In genomic region chr9:114666441-114666840, GRCh38 we compare ENCODE assay signal across 23 cellular contexts. TPM values are rescaled to one million over a fixed set of nuclear protein-coding genes. Genes with fewer than 3 reads are reported as not detected.
DNase-seq lines count a peak whose midpoint lies in the region; FAIRE-seq and TF ChIP-seq lines count a peak whose summit lies in the region.
"Had no signal": no experiment of that assay in that cellular context is flagged by ENCODE, and none has a peak within 500 bp of the region (broad histone marks: within the 10 kb centered on the region; RNA-seq: fewer than 3 reads in every experiment).

No MANE protein-coding gene starts in this region.

- no peak for TF ChIP-seq POLR2A in vagina (IDR thresholded peaks at IDR 0.05)

- no peak for DNase-seq in activated CD4-positive, alpha-beta T cell treated with anti-CD3 and anti-CD28 coated beads, Interleukin-2, amount 10 ng/mL, durations not matched to agents 24 days and 14 days
- no peak for DNase-seq in activated CD4-positive, alpha-beta T cell treated with anti-CD3 and anti-CD28 coated beads, Interleukin-2, amount 10 ng/mL, durations not matched to agents 7 days and 5 days
- DNase-seq in islet precursor cell (peak; percentile 43), nephron progenitor cell (no peak), vagina (ENCODE audit: extremely low spot score in 2 of 2) (peak; percentile 28 to 49), Caco-2 (no peak), small intestine (no peak)
- DNase-seq: C1 segment of cervical spinal cord; CD4-positive, alpha-beta memory T cell; DMS 273 treated with DMSO at 0.1 percent for 48 hours; DMS79; EL; GDM1; GM23248; H7; HCEC 1CT had no signal

- H3K27me3 Mint-ChIP-seq in activated CD4-positive, alpha-beta T cell treated with anti-CD3 and anti-CD28 coated beads, Interleukin-2, amount 10 ng/mL, durations not matched to agents 24 days and 14 days: peaks cover 14% of the 10 kb centered on the region
- H3K27me3 Mint-ChIP-seq in activated CD4-positive, alpha-beta T cell treated with anti-CD3 and anti-CD28 coated beads, Interleukin-2, amount 10 ng/mL, durations not matched to agents 7 days and 5 days: peaks cover 10% of the 10 kb centered on the region
- H3K27me3 Mint-ChIP-seq in nephron progenitor cell (ENCODE audit: low read depth, poor library complexity): peaks cover 4% of the 10 kb centered on the region
- peaks cover 6% of the 10 kb centered on the region for H3K27me3 Mint-ChIP-seq in Caco-2 (ENCODE audit: insufficient read depth, unreplicated experiment)

- H3K9me3 Mint-ChIP-seq in activated CD4-positive, alpha-beta T cell treated with anti-CD3 and anti-CD28 coated beads, Interleukin-2, amount 10 ng/mL, durations not matched to agents 24 days and 14 days: no peaks in the 10 kb centered on the region
- peaks cover 6% of the 10 kb centered on the region for H3K9me3 Mint-ChIP-seq in activated CD4-positive, alpha-beta T cell treated with anti-CD3 and anti-CD28 coated beads, Interleukin-2, amount 10 ng/mL, durations not matched to agents 7 days and 5 days
- no peaks in the 10 kb centered on the region for H3K9me3 Mint-ChIP-seq in nephron progenitor cell
- H3K9me3 Mint-ChIP-seq in Caco-2 (ENCODE audit: unreplicated experiment): no peaks in the 10 kb centered on the region

- no peak overlapping the region for H3K4me3 ChIP-seq in vagina
- no peak overlapping the region for H3K4me3 ChIP-seq in Caco-2 (ENCODE audit: low read depth, low read length)
- no peak overlapping the region for H3K4me3 ChIP-seq in small intestine (ENCODE audit: low read depth in 1 of 2, low read length in 2 of 2)
- H3K4me3 ChIP-seq: GM12878, GM23248 had no signal

- CTCF ChIA-PET in activated CD4-positive, alpha-beta T cell treated with anti-CD3 and anti-CD28 coated beads, Interleukin-2, amount 10 ng/mL, durations not matched to agents 7 days and 5 days (lab: Charles Lee): interaction anchor here (1.1 kb wide), 1 partner anchor 12 kb away, joined by 4 read pairs; no protein-coding TSS in a partner anchor
- CTCF ChIA-PET in Caco-2 (lab: Charles Lee): no interaction called here

- H3K27ac ChIP-seq in vagina (no peak overlapping the region), small intestine (ENCODE audit: low read depth in 1 of 2, low read length in 1 of 2) (no peak overlapping the region)
- H3K27ac ChIP-seq: GM23248 had no signal

- TF ChIP-seq CTCF in nephron progenitor cell (IDR thresholded peaks at IDR 0.05) (no peak), vagina (IDR thresholded peaks at IDR 0.05) (no peak), Caco-2 (IDR thresholded peaks at IDR 0.05; ENCODE audit: insufficient read depth in 1 of 2, low read depth in 1 of 2, low read length in 1 of 2, severe bottlenecking in 1 of 2, unreplicated experiment in 1 of 2) (no peak)

- H3K9me3 ChIP-seq in vagina (no peaks in the 10 kb centered on the region), Caco-2 (no peaks in the 10 kb centered on the region), small intestine (ENCODE audit: control insufficient read depth, low read depth) (no peaks in the 10 kb centered on the region)

- intact Hi-C loops in activated CD4-positive, alpha-beta T cell treated with anti-CD3 and anti-CD28 coated beads, Interleukin-2, amount 10 ng/mL, durations not matched to agents 24 days and 14 days (cut with micrococcal nuclease): loop anchor here (10.0 kb wide), 1 partner anchor 1828 kb away; no protein-coding TSS in a partner anchor
- intact Hi-C loops in vagina (cut with DNase I): no loop called here
- intact Hi-C loops in Caco-2 (cut with micrococcal nuclease; ENCODE audit: unreplicated experiment): no loop called here

- H3K4me1 ChIP-seq in vagina (no peaks in the 10 kb centered on the region), Caco-2 (no peaks in the 10 kb centered on the region), small intestine (ENCODE audit: control insufficient read depth in 2 of 2, insufficient read depth in 1 of 2, low read depth in 1 of 2, low read length in 1 of 2) (no peaks in the 10 kb centered on the region)

- WGBS in small intestine, 3 donors: 91 to 95% (median 95%) methylated on average over 5 of the region's 5 CpGs

- FAIRE-seq in small intestine (lab: Jason Lieb, UNC): no peak
- FAIRE-seq: D721Med, GM12878, GM19239, H1 had no signal

- no TSS peak for BruUV-seq in Caco-2 (replicated peaks; lab: Mats Ljungman, UMichigan)

- H3K36me3 ChIP-seq in vagina: no peaks in the 10 kb centered on the region
- no peaks in the 10 kb centered on the region for H3K36me3 ChIP-seq in Caco-2 (ENCODE audit: control insufficient read depth, insufficient read depth, low read length)
- H3K36me3 ChIP-seq in small intestine (ENCODE audit: control insufficient read depth in 2 of 2, insufficient read depth in 2 of 2, low read length in 2 of 2): no peaks in the 10 kb centered on the region

- no peaks in the 10 kb centered on the region for H3K36me3 Mint-ChIP-seq in activated CD4-positive, alpha-beta T cell treated with anti-CD3 and anti-CD28 coated beads, Interleukin-2, amount 10 ng/mL, durations not matched to agents 24 days and 14 days (ENCODE audit: low read depth)
- no peaks in the 10 kb centered on the region for H3K36me3 Mint-ChIP-seq in activated CD4-positive, alpha-beta T cell treated with anti-CD3 and anti-CD28 coated beads, Interleukin-2, amount 10 ng/mL, durations not matched to agents 7 days and 5 days (ENCODE audit: low read depth)
- H3K36me3 Mint-ChIP-seq in nephron progenitor cell (ENCODE audit: low read depth) (no peaks in the 10 kb centered on the region), Caco-2 (ENCODE audit: insufficient read depth, unreplicated experiment) (peaks cover 5% of the 10 kb centered on the region)
- H3K36me3 Mint-ChIP-seq: CD4-positive, alpha-beta memory T cell had no signal

- H3K4me1 Mint-ChIP-seq in activated CD4-positive, alpha-beta T cell treated with anti-CD3 and anti-CD28 coated beads, Interleukin-2, amount 10 ng/mL, durations not matched to agents 24 days and 14 days: peaks cover 14% of the 10 kb centered on the region
- H3K4me1 Mint-ChIP-seq in activated CD4-positive, alpha-beta T cell treated with anti-CD3 and anti-CD28 coated beads, Interleukin-2, amount 10 ng/mL, durations not matched to agents 7 days and 5 days: peaks cover 4% of the 10 kb centered on the region
- H3K4me1 Mint-ChIP-seq in nephron progenitor cell (no peaks in the 10 kb centered on the region), Caco-2 (ENCODE audit: low read depth, unreplicated experiment) (no peaks in the 10 kb centered on the region)

- peak overlapping the region; percentile 37 for H3K27ac Mint-ChIP-seq in activated CD4-positive, alpha-beta T cell treated with anti-CD3 and anti-CD28 coated beads, Interleukin-2, amount 10 ng/mL, durations not matched to agents 24 days and 14 days
- no peak overlapping the region for H3K27ac Mint-ChIP-seq in activated CD4-positive, alpha-beta T cell treated with anti-CD3 and anti-CD28 coated beads, Interleukin-2, amount 10 ng/mL, durations not matched to agents 7 days and 5 days
- peak overlapping the region; percentile 55 for H3K27ac Mint-ChIP-seq in nephron progenitor cell
- no peak overlapping the region for H3K27ac Mint-ChIP-seq in Caco-2 (ENCODE audit: unreplicated experiment)
- H3K27ac Mint-ChIP-seq: CD4-positive, alpha-beta memory T cell had no signal

- H3K27me3 ChIP-seq in vagina (no peaks in the 10 kb centered on the region), Caco-2 (replicated peaks; ENCODE audit: control insufficient read depth, insufficient read depth, low read length) (no peaks in the 10 kb centered on the region; the same call in 1 of the 2 replicates), small intestine (ENCODE audit: control insufficient read depth in 2 of 2, insufficient read depth in 2 of 2, low read length in 2 of 2) (peaks cover 0 to 3% of the 10 kb centered on the region in 2 donors)

- no peak overlapping the region for H3K4me3 Mint-ChIP-seq in activated CD4-positive, alpha-beta T cell treated with anti-CD3 and anti-CD28 coated beads, Interleukin-2, amount 10 ng/mL, durations not matched to agents 24 days and 14 days
- no peak overlapping the region for H3K4me3 Mint-ChIP-seq in activated CD4-positive, alpha-beta T cell treated with anti-CD3 and anti-CD28 coated beads, Interleukin-2, amount 10 ng/mL, durations not matched to agents 7 days and 5 days
- no peak overlapping the region for H3K4me3 Mint-ChIP-seq in nephron progenitor cell
- no peak overlapping the region for H3K4me3 Mint-ChIP-seq in Caco-2 (ENCODE audit: unreplicated experiment)
- H3K4me3 Mint-ChIP-seq: CD4-positive, alpha-beta memory T cell had no signal

- POLR2A ChIA-PET in activated CD4-positive, alpha-beta T cell treated with anti-CD3 and anti-CD28 coated beads, Interleukin-2, amount 10 ng/mL, durations not matched to agents 7 days and 5 days (lab: Charles Lee): no interaction called here
- POLR2A ChIA-PET in Caco-2 (lab: Charles Lee): no interaction called here

RNA-seq across cellular contexts. Expression of gene TEX53, which starts 8.8 kb away (rescaled TPM):
- total RNA-seq in activated CD4-positive, alpha-beta T cell treated with anti-CD3 and anti-CD28 coated beads, Interleukin-2, amount 10 ng/mL, durations not matched to agents 24 days and 14 days: not detected in 2 replicates
- total RNA-seq in activated CD4-positive, alpha-beta T cell treated with anti-CD3 and anti-CD28 coated beads, Interleukin-2, amount 10 ng/mL, durations not matched to agents 7 days and 5 days: not detected
- total RNA-seq in vagina: not detected
- not detected in 2 replicates for total RNA-seq in Caco-2 (2022)
- polyA plus RNA-seq in small intestine: not detected
- total RNA-seq: A172; A673; CD4-positive, alpha-beta memory T cell; GM12878; GM23248; H1; H7 had no signal
- polyA plus RNA-seq: BJ; CD4-positive, alpha-beta memory T cell; GM12878; GM23248; H1 had no signal

RNA-seq across cellular contexts. Expression of gene TEX48, which starts 15.6 kb away (rescaled TPM):
- total RNA-seq in activated CD4-positive, alpha-beta T cell treated with anti-CD3 and anti-CD28 coated beads, Interleukin-2, amount 10 ng/mL, durations not matched to agents 24 days and 14 days: 0.52 and 0.56 TPM in 2 replicates
- total RNA-seq in activated CD4-positive, alpha-beta T cell treated with anti-CD3 and anti-CD28 coated beads, Interleukin-2, amount 10 ng/mL, durations not matched to agents 7 days and 5 days: under 1 TPM; 0.83 to 0.97 TPM
- total RNA-seq in vagina (not detected), Caco-2 (2022) (not detected in 2 replicates)
- polyA plus RNA-seq in small intestine: not detected
- total RNA-seq: A172; A673; CD4-positive, alpha-beta memory T cell; GM12878; GM23248; H1; H7 had no signal
- polyA plus RNA-seq: BJ, GM12878, GM23248, H1 had no signal

RNA-seq across cellular contexts. Expression of gene TMEM268, which starts 55.4 kb away (rescaled TPM):
- total RNA-seq in activated CD4-positive, alpha-beta T cell treated with anti-CD3 and anti-CD28 coated beads, Interleukin-2, amount 10 ng/mL, durations not matched to agents 24 days and 14 days: 24.6 and 27.2 TPM in 2 replicates
- 10 to 100 TPM; 26.4 to 31.5 TPM for total RNA-seq in activated CD4-positive, alpha-beta T cell treated with anti-CD3 and anti-CD28 coated beads, Interleukin-2, amount 10 ng/mL, durations not matched to agents 7 days and 5 days
- total RNA-seq in vagina (11.5 TPM), Caco-2 (2022) (15.1 and 21.2 TPM in 2 replicates)
- 1 to 10 TPM; 1.4 to 5.4 (median 1.6) TPM for polyA plus RNA-seq in small intestine

Comparison
In these comparisons a context has a peak if more than half of its experiments do, and no peak if none do; other contexts are left out.
1. H3K27ac Mint-ChIP-seq: peak in activated CD4-positive, alpha-beta T cell treated with anti-CD3 and anti-CD28 coated beads, Interleukin-2, amount 10 ng/mL, durations not matched to agents 24 days and 14 days (single experiment) and nephron progenitor cell (single experiment); none in activated CD4-positive, alpha-beta T cell treated with anti-CD3 and anti-CD28 coated beads, Interleukin-2, amount 10 ng/mL, durations not matched to agents 7 days and 5 days (single experiment) and Caco-2 (single experiment).
2. DNase-seq: peak in islet precursor cell (single experiment) and vagina (2 of 2); none in activated CD4-positive, alpha-beta T cell treated with anti-CD3 and anti-CD28 coated beads, Interleukin-2, amount 10 ng/mL, durations not matched to agents 24 days and 14 days (single experiment), activated CD4-positive, alpha-beta T cell treated with anti-CD3 and anti-CD28 coated beads, Interleukin-2, amount 10 ng/mL, durations not matched to agents 7 days and 5 days (single experiment), nephron progenitor cell (single experiment), Caco-2 (0 of 2) and small intestine (single experiment).